Comparison of ENCODE assay signal across 23 cellular contexts in genomic region chr6:21565431-21565830, GRCh38.
"Had no signal": no experiment of that assay in that cellular context is flagged by ENCODE, and none has a peak within 500 bp of the region (broad histone marks: within the 10 kb centered on the region; RNA-seq: fewer than 3 reads in every experiment).

No MANE protein-coding gene starts in this region.

- H3K27ac Mint-ChIP-seq: mesothelial cell of epicardium; naive B cell; natural killer cell treated with Interleukin-12 subunit alpha and Interleukin-12 subunit beta and Interleukin-15 and Interleukin-18, amount 100 ng/mL, for 72 hours; stimulated activated effector memory CD8-positive, alpha-beta T cell treated with anti-CD3 and anti-CD28 coated beads, Interleukin-12 subunit alpha, Interleukin-12 subunit beta, amount 100 ng/mL, for 72 hours; stimulated activated naive CD8-positive, alpha-beta T cell treated with anti-CD3 and anti-CD28 coated beads, Interleukin-15, Interleukin-2, amounts not matched to agents 100 ng/mL and 50 ng/mL, for 24 hours; type B pancreatic cell had no signal

- H3K27me3 Mint-ChIP-seq: type B pancreatic cell had no signal

- ATAC-seq: natural killer cell treated with Interleukin-12 subunit alpha and Interleukin-12 subunit beta and Interleukin-15 and Interleukin-18, amount 100 ng/mL, for 72 hours; right cardiac atrium; stimulated activated effector memory CD8-positive, alpha-beta T cell treated with anti-CD3 and anti-CD28 coated beads, Interleukin-12 subunit alpha, Interleukin-12 subunit beta, amount 100 ng/mL, for 72 hours had no signal

- H3K4me3 Mint-ChIP-seq: mesothelial cell of epicardium; naive B cell; natural killer cell treated with Interleukin-12 subunit alpha and Interleukin-12 subunit beta and Interleukin-15 and Interleukin-18, amount 100 ng/mL, for 72 hours; stimulated activated effector memory CD8-positive, alpha-beta T cell treated with anti-CD3 and anti-CD28 coated beads, Interleukin-12 subunit alpha, Interleukin-12 subunit beta, amount 100 ng/mL, for 72 hours; stimulated activated naive CD8-positive, alpha-beta T cell treated with anti-CD3 and anti-CD28 coated beads, Interleukin-15, Interleukin-2, amounts not matched to agents 100 ng/mL and 50 ng/mL, for 24 hours; type B pancreatic cell had no signal

- H3K9me3 ChIP-seq: ovary, prostate gland, sigmoid colon, uterus had no signal

- H3K36me3 Mint-ChIP-seq: naive B cell; natural killer cell treated with Interleukin-12 subunit alpha and Interleukin-12 subunit beta and Interleukin-15 and Interleukin-18, amount 100 ng/mL, for 72 hours; stimulated activated effector memory CD8-positive, alpha-beta T cell treated with anti-CD3 and anti-CD28 coated beads, Interleukin-12 subunit alpha, Interleukin-12 subunit beta, amount 100 ng/mL, for 72 hours; type B pancreatic cell had no signal

- H3K4me1 Mint-ChIP-seq: mesothelial cell of epicardium; naive B cell; stimulated activated effector memory CD8-positive, alpha-beta T cell treated with anti-CD3 and anti-CD28 coated beads, Interleukin-12 subunit alpha, Interleukin-12 subunit beta, amount 100 ng/mL, for 72 hours had no signal

- H3K36me3 ChIP-seq: left ventricle myocardium inferior, ovary, prostate gland, sigmoid colon, spleen, tibial nerve, uterus had no signal

- H3K9me3 Mint-ChIP-seq: natural killer cell treated with Interleukin-12 subunit alpha and Interleukin-12 subunit beta and Interleukin-15 and Interleukin-18, amount 100 ng/mL, for 72 hours; stimulated activated effector memory CD8-positive, alpha-beta T cell treated with anti-CD3 and anti-CD28 coated beads, Interleukin-12 subunit alpha, Interleukin-12 subunit beta, amount 100 ng/mL, for 72 hours; stimulated activated naive CD8-positive, alpha-beta T cell treated with anti-CD3 and anti-CD28 coated beads, Interleukin-15, Interleukin-2, amounts not matched to agents 100 ng/mL and 50 ng/mL, for 24 hours had no signal

- H3K27me3 ChIP-seq: ovary, sigmoid colon, spleen, tibial nerve, uterus had no signal

- H3K4me3 ChIP-seq: left ventricle myocardium inferior, lung, ovary, prostate gland, sigmoid colon, spleen, tibial nerve, uterus had no signal

- H3K27ac ChIP-seq: left ventricle myocardium inferior, ovary, prostate gland, sigmoid colon, spleen, tibial nerve, uterus had no signal

- H3K4me1 ChIP-seq: left ventricle myocardium inferior, prostate gland, sigmoid colon, spleen, tibial nerve, uterus had no signal

- DNase-seq: hippocampal formation; left ventricle myocardium inferior; mesendoderm; naive B cell; ovary; posterior cingulate gyrus; retina; right cardiac atrium; sigmoid colon; small intestine; spleen; stimulated activated CD4-positive, alpha-beta T cell treated with anti-CD3 and anti-CD28 coated beads, Interleukin-4, amount 100 ng/mL, for 24 hours; stimulated activated naive CD4-positive, alpha-beta T cell; substantia nigra; uterus had no signal
